14 cellular contexts compared by ENCODE assay signal in genomic region chr1:247113094-247113497, GRCh38. TPM values are rescaled to one million over a fixed set of nuclear protein-coding genes. Genes with fewer than 3 reads are reported as not detected.
DNase-seq lines count a peak whose midpoint lies in the region; ATAC-seq, FAIRE-seq and TF ChIP-seq lines count a peak whose summit lies in the region.
"Had no signal": no experiment of that assay in that cellular context is flagged by ENCODE, and none has a peak within 500 bp of the region (broad histone marks: within the 10 kb centered on the region; RNA-seq: fewer than 3 reads in every experiment).

No MANE protein-coding gene starts in this region.

- no peak overlapping the region for H2AFZ ChIP-seq in HepG2 (ENCODE audit: low read length)

- peak; percentile 71 for FAIRE-seq in HepG2 (lab: Jason Lieb, UNC)
- FAIRE-seq: islet of Langerhans, TTC549 had no signal

- TF ChIP-seq EP300 in HepG2 (IDR thresholded peaks at IDR 0.05; ENCODE audit: low read depth in 2 of 2, low read length in 2 of 2) (no peak), HepG2 (CRISPR knock-in tag; IDR thresholded peaks at IDR 0.05; ENCODE audit: borderline replicate concordance) (no peak)

- CTCF ChIA-PET in HepG2 (lab: Yijun Ruan, JAX; ENCODE audit: low intra/inter-chr PET ratio, low total read pairs) (no interaction called here), HEK293T (lab: Yijun Ruan, JAX) (no interaction called here)

- POLR2A ChIA-PET in HepG2 (lab: Yijun Ruan, JAX) (no interaction called here), HEK293T (lab: Yijun Ruan, JAX) (no interaction called here)

- TF ChIP-seq CTCF in heart right ventricle (IDR thresholded peaks at IDR 0.05): no peak
- no peak for TF ChIP-seq CTCF in left ventricle myocardium inferior (IDR thresholded peaks at IDR 0.05; ENCODE audit: borderline replicate concordance)
- TF ChIP-seq CTCF in HepG2 (CRISPR knock-in tag; IDR thresholded peaks at IDR 0.05): peak; percentile 57

- H3K9me3 ChIP-seq in heart right ventricle (no peaks in the 10 kb centered on the region), left ventricle myocardium inferior (replicated peaks) (no peaks in the 10 kb centered on the region), HepG2 (ENCODE audit: low read length) (no peaks in the 10 kb centered on the region)

- no peaks in the 10 kb centered on the region for H3K36me3 ChIP-seq in heart right ventricle
- no peaks in the 10 kb centered on the region for H3K36me3 ChIP-seq in left ventricle myocardium inferior
- H3K36me3 ChIP-seq in HepG2 (replicated peaks in 1 of 2; ENCODE audit: control insufficient read depth in 1 of 2, insufficient read depth in 2 of 2, low read length in 2 of 2): no peaks in the 10 kb centered on the region
- H3K36me3 ChIP-seq: brain microvascular endothelial cell had no signal

- DNase-seq in heart right ventricle (peak; percentile 16 to 24), left ventricle myocardium inferior (no peak), astrocyte of the hippocampus (ENCODE audit: low read depth, low spot score) (peak; percentile 79), HepG2 (ENCODE audit: low spot score) (peak; percentile 83), HEK293T (ENCODE audit: extremely low spot score) (no peak), foreskin melanocyte (no peak)
- DNase-seq: brain microvascular endothelial cell; NCI-H1694 treated with DMSO at 0.1 percent for 48 hours; OCI-M1; stimulated activated CD4-positive, alpha-beta T cell treated with anti-CD3 and anti-CD28 coated beads, Interleukin-2, amount 100 ng/mL, for 48 hours had no signal

- in situ Hi-C loops in HepG2 (cut with HindIII; ENCODE audit: extremely low pct_ligation_motif_present, low pct_unique_long_range_greater_than_20kb): no loop called here

- H3K4me2 ChIP-seq in HepG2 (ENCODE audit: low read depth, low read length): peak overlapping the region; percentile 83

- H3K27me3 ChIP-seq in heart right ventricle (peaks cover 0 to 36% (median 0%) of the 10 kb centered on the region in 7 donors), left ventricle myocardium inferior (ENCODE audit: low read depth) (no peaks in the 10 kb centered on the region), HepG2 (ENCODE audit: control insufficient read depth in 1 of 2, insufficient read depth in 2 of 2, low read length in 2 of 2) (no peaks in the 10 kb centered on the region)
- H3K27me3 ChIP-seq: brain microvascular endothelial cell had no signal

- 60 to 68% methylated on average over 5 of the region's 5 CpGs for WGBS in heart right ventricle, 2 donors
- WGBS in HepG2 (ENCODE audit: low lambda C conversion rate): 0% methylated on average over 3 of the region's 5 CpGs

- H3K4me3 ChIP-seq in heart right ventricle (no peak overlapping the region), left ventricle myocardium inferior (no peak overlapping the region), HepG2 (replicated peaks in 1 of 3; ENCODE audit: insufficient read depth in 1 of 3, low read depth in 2 of 3, low read length in 3 of 3) (peak overlapping the region; percentile 36 to 82 (median 77))

- peak in 1 of 2 experiments; percentile 65; a peak in 3 of 4 replicates for TF ChIP-seq POLR2A in HepG2 (IDR thresholded peaks at IDR 0.05; ENCODE audit: insufficient read depth in 1 of 2, low read depth in 2 of 2, low read length in 2 of 2)

- BruUV-seq in HepG2 (replicated peaks; lab: Mats Ljungman, UMichigan): no TSS peak

- peaks cover 3 to 20% (median 15%) of the 10 kb centered on the region in 9 donors for H3K4me1 ChIP-seq in heart right ventricle
- peaks cover 26% of the 10 kb centered on the region for H3K4me1 ChIP-seq in left ventricle myocardium inferior
- peaks cover 46% of the 10 kb centered on the region for H3K4me1 ChIP-seq in HepG2 (ENCODE audit: insufficient read depth, low read length)

- H4K20me1 ChIP-seq in HepG2 (ENCODE audit: insufficient read depth, low read length): no peaks in the 10 kb centered on the region

- ATAC-seq in heart right ventricle (peak in 2 of 8 donors; percentile 13 to 21), HepG2 (peak; percentile 75), GM21619 (IDR thresholded peaks at IDR 0.05; ENCODE audit: unreplicated experiment) (no peak), HG03571 (IDR thresholded peaks at IDR 0.05; ENCODE audit: unreplicated experiment) (no peak)

- no peak for TF ChIP-seq RAD21 in HepG2 (CRISPR knock-in tag; IDR thresholded peaks at IDR 0.05)

- peak overlapping the region; percentile 79; the same call in 1 of the 2 replicates for H3K9ac ChIP-seq in HepG2 (ENCODE audit: insufficient read depth, low read depth, low read length)

- H3K27ac ChIP-seq in heart right ventricle (peak overlapping the region in 2 of 10 donors; percentile 84 to 87), left ventricle myocardium inferior (replicated peaks) (no peak overlapping the region), HepG2 (ENCODE audit: extremely low read length, insufficient read depth, low read length) (peak overlapping the region; percentile 85)
- H3K27ac ChIP-seq: brain microvascular endothelial cell had no signal

- intact Hi-C loops in heart right ventricle (cut with DNase I): loop anchor here in 1 of 10 donors (5.0 kb wide), 1 partner anchor 36 kb away; the partner anchor contains the start of gene ZNF670
- intact Hi-C loops in left ventricle myocardium inferior (cut with micrococcal nuclease): no loop called here
- intact Hi-C loops in HepG2 (cut with micrococcal nuclease; ENCODE audit: unreplicated experiment): loop anchor here (5.0 to 10.0 kb wide), 4 partner anchors 106 to 219 kb away; partner anchors contain the start of genes AHCTF1, ZNF496 and ZNF695

- H3K79me2 ChIP-seq in HepG2 (ENCODE audit: insufficient read depth, low read length): peaks cover 4% of the 10 kb centered on the region

RNA-seq across cellular contexts. Expression of gene ZNF669, which starts 8.9 kb away (rescaled TPM):
- 1 to 10 TPM; 2.1 to 4.7 (median 3.5) TPM for total RNA-seq in heart right ventricle
- polyA plus RNA-seq in heart right ventricle: 1 to 10 TPM; 2.6 to 3.8 TPM
- total RNA-seq in left ventricle myocardium inferior: 3.2 TPM
- total RNA-seq in HepG2 (2016; rRNA removed; fragmentation: Illumina TruSeq; extraction: Trizol): 13.6 and 14.6 TPM in 2 replicates
- 2.4 and 3.5 TPM in 2 replicates for total RNA-seq in HepG2 (2016; cell fraction: cytosol; rRNA removed; fragmentation: Illumina TruSeq; extraction: Trizol; ENCODE audit: low read depth)
- 10.6 and 14.2 TPM in 2 replicates for total RNA-seq in HepG2 (2016; cell fraction: insoluble cytoplasmic fraction; rRNA removed; fragmentation: Illumina TruSeq; extraction: Trizol)
- total RNA-seq in HepG2 (2016; cell fraction: membrane; rRNA removed; fragmentation: Illumina TruSeq; extraction: Trizol): 5.9 and 7.8 TPM in 2 replicates
- 9.1 and 11.4 TPM in 2 replicates for total RNA-seq in HepG2 (2016; cell fraction: nucleus; rRNA removed; fragmentation: Illumina TruSeq; extraction: Trizol)
- polyA plus RNA-seq in HepG2 (2011; rRNA removed): 2.8 and 3.1 TPM in 2 replicates
- polyA plus RNA-seq in HepG2 (2011; cell fraction: cytosol; rRNA removed): 1.6 and 2.7 TPM in 2 replicates
- 1.7 and 1.8 TPM in 2 replicates for polyA plus RNA-seq in HepG2 (2011; cell fraction: nucleus; rRNA removed)
- 3.2 and 4.3 TPM in 2 replicates for polyA plus RNA-seq in HepG2 (2012)
- 0.65 and 0.85 TPM in 2 replicates for polyA plus RNA-seq in HepG2 (2016; cell fraction: cytosol; fragmentation: Illumina TruSeq; extraction: Trizol; ENCODE audit: low read depth)
- polyA plus RNA-seq in HepG2 (2016; cell fraction: insoluble cytoplasmic fraction; fragmentation: Illumina TruSeq; extraction: Trizol; ENCODE audit: low read depth): 6.7 and 7.5 TPM in 2 replicates
- polyA plus RNA-seq in HepG2 (2016; cell fraction: membrane; fragmentation: Illumina TruSeq; extraction: Trizol; ENCODE audit: low read depth): 0.85 and 1.5 TPM in 2 replicates
- 4.8 and 6.8 TPM in 2 replicates for polyA plus RNA-seq in HepG2 (2016; cell fraction: nucleus; fragmentation: Illumina TruSeq; extraction: Trizol; ENCODE audit: insufficient read depth, low read depth)
- polyA minus RNA-seq in HepG2 (2011; rRNA and poly(A)+ RNA removed; ENCODE audit: low replicate concordance): 5.8 and 7.0 TPM in 2 replicates
- 3.7 and 4.6 TPM in 2 replicates for polyA minus RNA-seq in HepG2 (2011; cell fraction: cytosol; rRNA and poly(A)+ RNA removed)
- 9.9 and 10.7 TPM in 2 replicates for polyA minus RNA-seq in HepG2 (2011; cell fraction: nucleus; rRNA and poly(A)+ RNA removed)

RNA-seq across cellular contexts. Expression of gene ZNF670, which starts 34.5 kb away (rescaled TPM):
- total RNA-seq in heart right ventricle (1 to 10 TPM in 9 of 10 donors, under 1 TPM in 1; 0.42 to 1.6 (median 1.3) TPM), left ventricle myocardium inferior (1.5 TPM), HepG2 (2016; rRNA removed; fragmentation: Illumina TruSeq; extraction: Trizol) (10.9 and 15.2 TPM in 2 replicates)
- polyA plus RNA-seq in heart right ventricle (1 to 10 TPM in 1 of 2 donors, under 1 TPM in 1; 0.73 to 1.2 TPM), HepG2 (2011; rRNA removed) (3.1 and 4.2 TPM in 2 replicates)
- 3.3 and 4.0 TPM in 2 replicates for total RNA-seq in HepG2 (2016; cell fraction: cytosol; rRNA removed; fragmentation: Illumina TruSeq; extraction: Trizol; ENCODE audit: low read depth)
- total RNA-seq in HepG2 (2016; cell fraction: insoluble cytoplasmic fraction; rRNA removed; fragmentation: Illumina TruSeq; extraction: Trizol): 10.9 and 17.3 TPM in 2 replicates
- total RNA-seq in HepG2 (2016; cell fraction: membrane; rRNA removed; fragmentation: Illumina TruSeq; extraction: Trizol): 6.3 and 7.0 TPM in 2 replicates
- 6.2 and 8.1 TPM in 2 replicates for total RNA-seq in HepG2 (2016; cell fraction: nucleus; rRNA removed; fragmentation: Illumina TruSeq; extraction: Trizol)
- polyA plus RNA-seq in HepG2 (2011; cell fraction: cytosol; rRNA removed): 1.2 and 1.4 TPM in 2 replicates
- polyA plus RNA-seq in HepG2 (2011; cell fraction: nucleus; rRNA removed): 2.3 and 2.7 TPM in 2 replicates
- polyA plus RNA-seq in HepG2 (2012): 6.0 and 9.2 TPM in 2 replicates
- polyA plus RNA-seq in HepG2 (2016; cell fraction: cytosol; fragmentation: Illumina TruSeq; extraction: Trizol; ENCODE audit: low read depth): 0.41 and 0.53 TPM in 2 replicates
- polyA plus RNA-seq in HepG2 (2016; cell fraction: insoluble cytoplasmic fraction; fragmentation: Illumina TruSeq; extraction: Trizol; ENCODE audit: low read depth): 13.4 and 14.2 TPM in 2 replicates
- polyA plus RNA-seq in HepG2 (2016; cell fraction: membrane; fragmentation: Illumina TruSeq; extraction: Trizol; ENCODE audit: low read depth): 2.0 and 2.3 TPM in 2 replicates
- 5.8 and 7.7 TPM in 2 replicates for polyA plus RNA-seq in HepG2 (2016; cell fraction: nucleus; fragmentation: Illumina TruSeq; extraction: Trizol; ENCODE audit: insufficient read depth, low read depth)
- polyA minus RNA-seq in HepG2 (2011; rRNA and poly(A)+ RNA removed; ENCODE audit: low replicate concordance): 0.82 and 2.0 TPM in 2 replicates
- polyA minus RNA-seq in HepG2 (2011; cell fraction: cytosol; rRNA and poly(A)+ RNA removed): 4.1 and 4.4 TPM in 2 replicates
- 14.9 and 16.4 TPM in 2 replicates for polyA minus RNA-seq in HepG2 (2011; cell fraction: nucleus; rRNA and poly(A)+ RNA removed)

RNA-seq across cellular contexts. Expression of gene ZNF124, which starts 58.7 kb away (rescaled TPM):
- total RNA-seq in heart right ventricle (10 to 100 TPM in 6 of 10 donors, 1 to 10 TPM in 4; 7.7 to 13.5 (median 10.2) TPM), left ventricle myocardium inferior (7.6 TPM), HepG2 (2016; rRNA removed; fragmentation: Illumina TruSeq; extraction: Trizol) (102 and 134 TPM in 2 replicates)
- polyA plus RNA-seq in heart right ventricle (1 to 10 TPM in 1 of 2 donors, under 1 TPM in 1; 0.51 to 1.0 TPM), HepG2 (2011; rRNA removed) (6.3 and 9.7 TPM in 2 replicates)
- 749 and 855 TPM in 2 replicates for total RNA-seq in HepG2 (2016; cell fraction: cytosol; rRNA removed; fragmentation: Illumina TruSeq; extraction: Trizol; ENCODE audit: low read depth)
- total RNA-seq in HepG2 (2016; cell fraction: insoluble cytoplasmic fraction; rRNA removed; fragmentation: Illumina TruSeq; extraction: Trizol): 96.3 and 132 TPM in 2 replicates
- total RNA-seq in HepG2 (2016; cell fraction: membrane; rRNA removed; fragmentation: Illumina TruSeq; extraction: Trizol): 583 and 722 TPM in 2 replicates
- total RNA-seq in HepG2 (2016; cell fraction: nucleus; rRNA removed; fragmentation: Illumina TruSeq; extraction: Trizol): 58.8 and 62.6 TPM in 2 replicates
- polyA plus RNA-seq in HepG2 (2011; cell fraction: cytosol; rRNA removed): 4.1 and 5.0 TPM in 2 replicates
- polyA plus RNA-seq in HepG2 (2011; cell fraction: nucleus; rRNA removed): 7.2 and 7.3 TPM in 2 replicates
- 6.6 and 7.3 TPM in 2 replicates for polyA plus RNA-seq in HepG2 (2012)
- polyA plus RNA-seq in HepG2 (2016; cell fraction: cytosol; fragmentation: Illumina TruSeq; extraction: Trizol; ENCODE audit: low read depth): 2.1 and 2.6 TPM in 2 replicates
- 17.0 and 18.3 TPM in 2 replicates for polyA plus RNA-seq in HepG2 (2016; cell fraction: insoluble cytoplasmic fraction; fragmentation: Illumina TruSeq; extraction: Trizol; ENCODE audit: low read depth)
- 3.8 and 4.0 TPM in 2 replicates for polyA plus RNA-seq in HepG2 (2016; cell fraction: membrane; fragmentation: Illumina TruSeq; extraction: Trizol; ENCODE audit: low read depth)
- polyA plus RNA-seq in HepG2 (2016; cell fraction: nucleus; fragmentation: Illumina TruSeq; extraction: Trizol; ENCODE audit: insufficient read depth, low read depth): 24.6 and 31.3 TPM in 2 replicates
- 41.2 and 57.5 TPM in 2 replicates for polyA minus RNA-seq in HepG2 (2011; rRNA and poly(A)+ RNA removed; ENCODE audit: low replicate concordance)
- 107 and 109 TPM in 2 replicates for polyA minus RNA-seq in HepG2 (2011; cell fraction: cytosol; rRNA and poly(A)+ RNA removed)
- 61.2 and 76.6 TPM in 2 replicates for polyA minus RNA-seq in HepG2 (2011; cell fraction: nucleus; rRNA and poly(A)+ RNA removed)

Comparison
In these comparisons a context has a peak if more than half of its experiments do, and no peak if none do; other contexts are left out.
1. DNase-seq: peak in heart right ventricle (2 of 2), astrocyte of the hippocampus (single experiment) and HepG2 (single experiment); none in left ventricle myocardium inferior (single experiment), HEK293T (single experiment) and foreskin melanocyte (single experiment).
2. H3K4me3 ChIP-seq: peak in HepG2 (3 of 3); none in heart right ventricle (0 of 10) and left ventricle myocardium inferior (single experiment).